In the genomic region with DNA sequence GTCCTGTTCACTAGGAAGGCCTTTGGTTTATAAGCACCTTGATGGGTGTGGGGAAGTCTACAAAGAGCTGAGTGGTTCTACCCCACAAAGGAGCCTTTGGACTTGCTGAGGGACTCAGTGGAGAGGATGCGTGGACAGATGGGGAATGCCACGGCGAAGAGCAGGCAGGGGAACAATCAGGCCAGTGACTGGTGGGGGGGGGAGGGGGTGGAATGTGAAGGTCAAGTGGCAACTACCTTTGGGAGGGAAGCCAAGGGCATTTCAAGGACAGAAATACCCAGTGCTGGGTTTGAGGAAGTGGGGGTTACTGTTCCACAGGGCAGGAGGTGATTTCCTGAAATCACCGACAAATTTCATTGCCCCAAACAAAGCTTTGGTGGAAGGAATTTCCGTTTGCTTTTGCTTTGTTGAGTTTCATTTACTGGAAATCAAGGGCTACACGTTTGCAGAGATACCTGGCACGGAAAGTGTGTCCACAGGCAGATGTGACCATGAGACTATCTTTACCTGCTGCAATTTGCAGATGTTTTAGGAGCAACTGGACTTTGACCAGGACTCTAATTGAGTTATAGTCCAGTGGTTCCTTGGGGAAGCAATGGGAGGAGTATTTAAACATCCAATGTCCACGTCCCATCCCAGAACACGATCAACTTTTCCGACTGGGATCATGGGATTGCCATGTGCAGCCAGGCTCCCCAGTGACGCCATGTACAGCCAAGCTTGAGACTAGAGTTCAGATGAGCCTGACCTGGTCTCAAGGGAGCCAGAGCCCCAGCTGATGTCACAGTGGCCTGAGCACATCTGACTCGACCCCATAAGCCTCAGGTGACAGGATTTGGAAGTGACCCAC, we compare ENCODE assay signal across 1 cellular context.
TF ChIP-seq lines count a peak whose summit lies in the region.

No MANE protein-coding gene starts in this region.

TF ChIP-seq in HepG2, 621 proteins besides CTCF, POLR2A, EP300 and RAD21 (continued from another document and continues in another):
- TF ChIP-seq, protein P1, sequence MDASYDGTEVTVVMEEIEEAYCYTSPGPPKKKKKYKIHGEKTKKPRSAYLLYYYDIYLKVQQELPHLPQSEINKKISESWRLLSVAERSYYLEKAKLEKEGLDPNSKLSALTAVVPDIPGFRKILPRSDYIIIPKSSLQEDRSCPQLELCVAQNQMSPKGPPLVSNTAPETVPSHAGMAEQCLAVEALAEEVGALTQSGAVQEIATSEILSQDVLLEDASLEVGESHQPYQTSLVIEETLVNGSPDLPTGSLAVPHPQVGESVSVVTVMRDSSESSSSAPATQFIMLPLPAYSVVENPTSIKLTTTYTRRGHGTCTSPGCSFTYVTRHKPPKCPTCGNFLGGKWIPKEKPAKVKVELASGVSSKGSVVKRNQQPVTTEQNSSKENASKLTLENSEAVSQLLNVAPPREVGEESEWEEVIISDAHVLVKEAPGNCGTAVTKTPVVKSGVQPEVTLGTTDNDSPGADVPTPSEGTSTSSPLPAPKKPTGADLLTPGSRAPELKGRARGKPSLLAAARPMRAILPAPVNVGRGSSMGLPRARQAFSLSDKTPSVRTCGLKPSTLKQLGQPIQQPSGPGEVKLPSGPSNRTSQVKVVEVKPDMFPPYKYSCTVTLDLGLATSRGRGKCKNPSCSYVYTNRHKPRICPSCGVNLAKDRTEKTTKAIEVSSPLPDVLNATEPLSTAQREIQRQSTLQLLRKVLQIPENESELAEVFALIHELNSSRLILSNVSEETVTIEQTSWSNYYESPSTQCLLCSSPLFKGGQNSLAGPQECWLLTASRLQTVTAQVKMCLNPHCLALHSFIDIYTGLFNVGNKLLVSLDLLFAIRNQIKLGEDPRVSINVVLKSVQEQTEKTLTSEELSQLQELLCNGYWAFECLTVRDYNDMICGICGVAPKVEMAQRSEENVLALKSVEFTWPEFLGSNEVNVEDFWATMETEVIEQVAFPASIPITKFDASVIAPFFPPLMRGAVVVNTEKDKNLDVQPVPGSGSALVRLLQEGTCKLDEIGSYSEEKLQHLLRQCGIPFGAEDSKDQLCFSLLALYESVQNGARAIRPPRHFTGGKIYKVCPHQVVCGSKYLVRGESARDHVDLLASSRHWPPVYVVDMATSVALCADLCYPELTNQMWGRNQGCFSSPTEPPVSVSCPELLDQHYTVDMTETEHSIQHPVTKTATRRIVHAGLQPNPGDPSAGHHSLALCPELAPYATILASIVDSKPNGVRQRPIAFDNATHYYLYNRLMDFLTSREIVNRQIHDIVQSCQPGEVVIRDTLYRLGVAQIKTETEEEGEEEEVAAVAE (CRISPR knock-in tag; IDR thresholded peaks at IDR 0.05; ENCODE audit: borderline replicate concordance), result no peak
- TF ChIP-seq YY1 (IDR thresholded peaks at IDR 0.05; ENCODE audit: insufficient read depth, insufficient replicate concordance, low read depth, low read length) (no peak), ZNF335 (CRISPR knock-in tag; IDR thresholded peaks at IDR 0.05) (peak; percentile 18; the same call in 1 of the 2 replicates), RARG (CRISPR knock-in tag; IDR thresholded peaks at IDR 0.05; ENCODE audit: low read depth) (no peak), MZF1 (CRISPR knock-in tag; IDR thresholded peaks at IDR 0.05; ENCODE audit: borderline replicate concordance) (no peak), ZNF883 (CRISPR knock-in tag; IDR thresholded peaks at IDR 0.05; ENCODE audit: not compliant biosample characterization) (no peak), SOX6 (IDR thresholded peaks at IDR 0.05) (no peak), SOX6 (CRISPR knock-in tag; IDR thresholded peaks at IDR 0.05) (peak; percentile 41; the same call in 1 of the 2 replicates), KMT2B (CRISPR knock-in tag; IDR thresholded peaks at IDR 0.05) (no peak), GATA4 (IDR thresholded peaks at IDR 0.05; ENCODE audit: borderline replicate concordance, low read depth) (no peak), ZNF224 (CRISPR knock-in tag; IDR thresholded peaks at IDR 0.05) (no peak; the same call in 1 of the 2 replicates), ZNF292 (CRISPR knock-in tag; IDR thresholded peaks at IDR 0.05; ENCODE audit: borderline replicate concordance, low read depth) (0 out of 2 replicates have a peak, but pooled peaks have one; percentile 35), ZSCAN25 (CRISPR knock-in tag; IDR thresholded peaks at IDR 0.05) (no peak), ZNF143 (CRISPR knock-in tag; IDR thresholded peaks at IDR 0.05) (peak; percentile 77), ZNF460 (CRISPR knock-in tag; IDR thresholded peaks at IDR 0.05; ENCODE audit: borderline replicate concordance) (no peak; the same call in 1 of the 2 replicates), THYN1 (CRISPR knock-in tag; IDR thresholded peaks at IDR 0.05; ENCODE audit: borderline replicate concordance, low read depth) (no peak), NFE2L1 (CRISPR knock-in tag; IDR thresholded peaks at IDR 0.05; ENCODE audit: borderline replicate concordance) (no peak), RBFOX2 (IDR thresholded peaks at IDR 0.05; ENCODE audit: low read depth, low read length) (peak; percentile 45; the same call in 1 of the 2 replicates)
- TF ChIP-seq, protein P2, sequence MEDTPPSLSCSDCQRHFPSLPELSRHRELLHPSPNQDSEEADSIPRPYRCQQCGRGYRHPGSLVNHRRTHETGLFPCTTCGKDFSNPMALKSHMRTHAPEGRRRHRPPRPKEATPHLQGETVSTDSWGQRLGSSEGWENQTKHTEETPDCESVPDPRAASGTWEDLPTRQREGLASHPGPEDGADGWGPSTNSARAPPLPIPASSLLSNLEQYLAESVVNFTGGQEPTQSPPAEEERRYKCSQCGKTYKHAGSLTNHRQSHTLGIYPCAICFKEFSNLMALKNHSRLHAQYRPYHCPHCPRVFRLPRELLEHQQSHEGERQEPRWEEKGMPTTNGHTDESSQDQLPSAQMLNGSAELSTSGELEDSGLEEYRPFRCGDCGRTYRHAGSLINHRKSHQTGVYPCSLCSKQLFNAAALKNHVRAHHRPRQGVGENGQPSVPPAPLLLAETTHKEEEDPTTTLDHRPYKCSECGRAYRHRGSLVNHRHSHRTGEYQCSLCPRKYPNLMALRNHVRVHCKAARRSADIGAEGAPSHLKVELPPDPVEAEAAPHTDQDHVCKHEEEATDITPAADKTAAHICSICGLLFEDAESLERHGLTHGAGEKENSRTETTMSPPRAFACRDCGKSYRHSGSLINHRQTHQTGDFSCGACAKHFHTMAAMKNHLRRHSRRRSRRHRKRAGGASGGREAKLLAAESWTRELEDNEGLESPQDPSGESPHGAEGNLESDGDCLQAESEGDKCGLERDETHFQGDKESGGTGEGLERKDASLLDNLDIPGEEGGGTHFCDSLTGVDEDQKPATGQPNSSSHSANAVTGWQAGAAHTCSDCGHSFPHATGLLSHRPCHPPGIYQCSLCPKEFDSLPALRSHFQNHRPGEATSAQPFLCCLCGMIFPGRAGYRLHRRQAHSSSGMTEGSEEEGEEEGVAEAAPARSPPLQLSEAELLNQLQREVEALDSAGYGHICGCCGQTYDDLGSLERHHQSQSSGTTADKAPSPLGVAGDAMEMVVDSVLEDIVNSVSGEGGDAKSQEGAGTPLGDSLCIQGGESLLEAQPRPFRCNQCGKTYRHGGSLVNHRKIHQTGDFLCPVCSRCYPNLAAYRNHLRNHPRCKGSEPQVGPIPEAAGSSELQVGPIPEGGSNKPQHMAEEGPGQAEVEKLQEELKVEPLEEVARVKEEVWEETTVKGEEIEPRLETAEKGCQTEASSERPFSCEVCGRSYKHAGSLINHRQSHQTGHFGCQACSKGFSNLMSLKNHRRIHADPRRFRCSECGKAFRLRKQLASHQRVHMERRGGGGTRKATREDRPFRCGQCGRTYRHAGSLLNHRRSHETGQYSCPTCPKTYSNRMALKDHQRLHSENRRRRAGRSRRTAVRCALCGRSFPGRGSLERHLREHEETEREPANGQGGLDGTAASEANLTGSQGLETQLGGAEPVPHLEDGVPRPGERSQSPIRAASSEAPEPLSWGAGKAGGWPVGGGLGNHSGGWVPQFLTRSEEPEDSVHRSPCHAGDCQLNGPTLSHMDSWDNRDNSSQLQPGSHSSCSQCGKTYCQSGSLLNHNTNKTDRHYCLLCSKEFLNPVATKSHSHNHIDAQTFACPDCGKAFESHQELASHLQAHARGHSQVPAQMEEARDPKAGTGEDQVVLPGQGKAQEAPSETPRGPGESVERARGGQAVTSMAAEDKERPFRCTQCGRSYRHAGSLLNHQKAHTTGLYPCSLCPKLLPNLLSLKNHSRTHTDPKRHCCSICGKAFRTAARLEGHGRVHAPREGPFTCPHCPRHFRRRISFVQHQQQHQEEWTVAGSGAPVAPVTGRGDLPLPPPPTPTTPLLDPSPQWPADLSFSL (CRISPR knock-in tag; IDR thresholded peaks at IDR 0.05), result no peak
- TF ChIP-seq, protein P3, sequence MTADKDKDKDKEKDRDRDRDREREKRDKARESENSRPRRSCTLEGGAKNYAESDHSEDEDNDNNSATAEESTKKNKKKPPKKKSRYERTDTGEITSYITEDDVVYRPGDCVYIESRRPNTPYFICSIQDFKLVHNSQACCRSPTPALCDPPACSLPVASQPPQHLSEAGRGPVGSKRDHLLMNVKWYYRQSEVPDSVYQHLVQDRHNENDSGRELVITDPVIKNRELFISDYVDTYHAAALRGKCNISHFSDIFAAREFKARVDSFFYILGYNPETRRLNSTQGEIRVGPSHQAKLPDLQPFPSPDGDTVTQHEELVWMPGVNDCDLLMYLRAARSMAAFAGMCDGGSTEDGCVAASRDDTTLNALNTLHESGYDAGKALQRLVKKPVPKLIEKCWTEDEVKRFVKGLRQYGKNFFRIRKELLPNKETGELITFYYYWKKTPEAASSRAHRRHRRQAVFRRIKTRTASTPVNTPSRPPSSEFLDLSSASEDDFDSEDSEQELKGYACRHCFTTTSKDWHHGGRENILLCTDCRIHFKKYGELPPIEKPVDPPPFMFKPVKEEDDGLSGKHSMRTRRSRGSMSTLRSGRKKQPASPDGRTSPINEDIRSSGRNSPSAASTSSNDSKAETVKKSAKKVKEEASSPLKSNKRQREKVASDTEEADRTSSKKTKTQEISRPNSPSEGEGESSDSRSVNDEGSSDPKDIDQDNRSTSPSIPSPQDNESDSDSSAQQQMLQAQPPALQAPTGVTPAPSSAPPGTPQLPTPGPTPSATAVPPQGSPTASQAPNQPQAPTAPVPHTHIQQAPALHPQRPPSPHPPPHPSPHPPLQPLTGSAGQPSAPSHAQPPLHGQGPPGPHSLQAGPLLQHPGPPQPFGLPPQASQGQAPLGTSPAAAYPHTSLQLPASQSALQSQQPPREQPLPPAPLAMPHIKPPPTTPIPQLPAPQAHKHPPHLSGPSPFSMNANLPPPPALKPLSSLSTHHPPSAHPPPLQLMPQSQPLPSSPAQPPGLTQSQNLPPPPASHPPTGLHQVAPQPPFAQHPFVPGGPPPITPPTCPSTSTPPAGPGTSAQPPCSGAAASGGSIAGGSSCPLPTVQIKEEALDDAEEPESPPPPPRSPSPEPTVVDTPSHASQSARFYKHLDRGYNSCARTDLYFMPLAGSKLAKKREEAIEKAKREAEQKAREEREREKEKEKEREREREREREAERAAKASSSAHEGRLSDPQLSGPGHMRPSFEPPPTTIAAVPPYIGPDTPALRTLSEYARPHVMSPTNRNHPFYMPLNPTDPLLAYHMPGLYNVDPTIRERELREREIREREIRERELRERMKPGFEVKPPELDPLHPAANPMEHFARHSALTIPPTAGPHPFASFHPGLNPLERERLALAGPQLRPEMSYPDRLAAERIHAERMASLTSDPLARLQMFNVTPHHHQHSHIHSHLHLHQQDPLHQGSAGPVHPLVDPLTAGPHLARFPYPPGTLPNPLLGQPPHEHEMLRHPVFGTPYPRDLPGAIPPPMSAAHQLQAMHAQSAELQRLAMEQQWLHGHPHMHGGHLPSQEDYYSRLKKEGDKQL (CRISPR knock-in tag; IDR thresholded peaks at IDR 0.05; ENCODE audit: low read depth), result no peak
- TF ChIP-seq, protein P4, sequence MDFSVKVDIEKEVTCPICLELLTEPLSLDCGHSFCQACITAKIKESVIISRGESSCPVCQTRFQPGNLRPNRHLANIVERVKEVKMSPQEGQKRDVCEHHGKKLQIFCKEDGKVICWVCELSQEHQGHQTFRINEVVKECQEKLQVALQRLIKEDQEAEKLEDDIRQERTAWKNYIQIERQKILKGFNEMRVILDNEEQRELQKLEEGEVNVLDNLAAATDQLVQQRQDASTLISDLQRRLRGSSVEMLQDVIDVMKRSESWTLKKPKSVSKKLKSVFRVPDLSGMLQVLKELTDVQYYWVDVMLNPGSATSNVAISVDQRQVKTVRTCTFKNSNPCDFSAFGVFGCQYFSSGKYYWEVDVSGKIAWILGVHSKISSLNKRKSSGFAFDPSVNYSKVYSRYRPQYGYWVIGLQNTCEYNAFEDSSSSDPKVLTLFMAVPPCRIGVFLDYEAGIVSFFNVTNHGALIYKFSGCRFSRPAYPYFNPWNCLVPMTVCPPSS (IDR thresholded peaks at IDR 0.05), result no peak
- TF ChIP-seq, protein P5, sequence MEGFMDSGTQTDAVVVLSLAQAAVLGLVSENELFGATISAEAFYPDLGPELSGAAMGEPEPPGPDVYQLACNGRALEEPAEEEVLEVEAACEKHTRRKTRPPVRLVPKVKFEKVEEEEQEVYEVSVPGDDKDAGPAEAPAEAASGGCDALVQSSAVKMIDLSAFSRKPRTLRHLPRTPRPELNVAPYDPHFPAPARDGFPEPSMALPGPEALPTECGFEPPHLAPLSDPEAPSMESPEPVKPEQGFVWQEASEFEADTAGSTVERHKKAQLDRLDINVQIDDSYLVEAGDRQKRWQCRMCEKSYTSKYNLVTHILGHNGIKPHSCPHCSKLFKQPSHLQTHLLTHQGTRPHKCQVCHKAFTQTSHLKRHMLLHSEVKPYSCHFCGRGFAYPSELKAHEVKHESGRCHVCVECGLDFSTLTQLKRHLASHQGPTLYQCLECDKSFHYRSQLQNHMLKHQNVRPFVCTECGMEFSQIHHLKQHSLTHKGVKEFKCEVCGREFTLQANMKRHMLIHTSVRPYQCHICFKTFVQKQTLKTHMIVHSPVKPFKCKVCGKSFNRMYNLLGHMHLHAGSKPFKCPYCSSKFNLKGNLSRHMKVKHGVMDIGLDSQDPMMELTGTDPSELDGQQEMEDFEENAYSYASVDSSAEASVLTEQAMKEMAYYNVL (CRISPR knock-in tag; IDR thresholded peaks at IDR 0.05; ENCODE audit: borderline replicate concordance), result no peak
- TF ChIP-seq, protein P6, sequence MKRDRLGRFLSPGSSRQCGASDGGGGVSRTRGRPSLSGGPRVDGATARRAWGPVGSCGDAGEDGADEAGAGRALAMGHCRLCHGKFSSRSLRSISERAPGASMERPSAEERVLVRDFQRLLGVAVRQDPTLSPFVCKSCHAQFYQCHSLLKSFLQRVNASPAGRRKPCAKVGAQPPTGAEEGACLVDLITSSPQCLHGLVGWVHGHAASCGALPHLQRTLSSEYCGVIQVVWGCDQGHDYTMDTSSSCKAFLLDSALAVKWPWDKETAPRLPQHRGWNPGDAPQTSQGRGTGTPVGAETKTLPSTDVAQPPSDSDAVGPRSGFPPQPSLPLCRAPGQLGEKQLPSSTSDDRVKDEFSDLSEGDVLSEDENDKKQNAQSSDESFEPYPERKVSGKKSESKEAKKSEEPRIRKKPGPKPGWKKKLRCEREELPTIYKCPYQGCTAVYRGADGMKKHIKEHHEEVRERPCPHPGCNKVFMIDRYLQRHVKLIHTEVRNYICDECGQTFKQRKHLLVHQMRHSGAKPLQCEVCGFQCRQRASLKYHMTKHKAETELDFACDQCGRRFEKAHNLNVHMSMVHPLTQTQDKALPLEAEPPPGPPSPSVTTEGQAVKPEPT (CRISPR knock-in tag; IDR thresholded peaks at IDR 0.05; ENCODE audit: low read depth), result no peak
- TF ChIP-seq, protein P7, sequence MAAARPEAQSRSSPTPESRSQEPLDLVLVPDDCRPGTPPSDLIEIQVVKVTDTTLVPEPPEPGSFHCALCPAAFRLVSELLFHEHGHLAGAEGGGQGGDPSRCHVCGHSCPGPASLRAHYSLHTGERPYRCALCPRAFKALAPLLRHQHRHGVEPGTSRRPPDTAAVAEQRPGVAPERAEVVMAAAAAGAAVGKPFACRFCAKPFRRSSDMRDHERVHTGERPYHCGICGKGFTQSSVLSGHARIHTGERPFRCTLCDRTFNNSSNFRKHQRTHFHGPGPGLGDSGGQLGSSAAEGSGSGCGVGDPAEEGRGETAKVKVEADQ (CRISPR knock-in tag; IDR thresholded peaks at IDR 0.05; ENCODE audit: borderline replicate concordance), result no peak; the same call in 1 of the 2 replicates
